Comparison of ENCODE assay signal across 1 cellular context in the genomic region with DNA sequence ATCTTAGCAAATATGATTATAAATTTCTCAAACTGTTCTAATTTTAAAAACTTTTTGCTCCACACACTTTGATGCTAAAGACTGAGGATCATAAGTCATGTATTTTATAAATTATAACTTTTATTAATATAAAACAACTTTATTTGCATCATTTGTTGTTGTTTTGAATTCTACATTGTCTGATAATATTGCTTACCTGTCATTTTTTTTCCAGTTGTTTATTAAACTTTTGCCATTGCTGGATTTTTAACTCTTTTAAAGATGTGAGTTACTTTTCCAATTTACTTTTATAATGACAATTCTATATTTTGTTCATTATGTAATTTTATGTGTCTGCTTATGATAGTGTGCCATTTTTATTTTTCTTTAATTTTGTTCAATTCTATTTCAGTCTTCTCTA.
TF ChIP-seq lines count a peak whose summit lies in the region.

No MANE protein-coding gene starts in this region.

TF ChIP-seq in HepG2, 621 proteins besides CTCF, POLR2A, EP300 and RAD21 (continued from another document):
- TF ChIP-seq MTERF4 (CRISPR knock-in tag; IDR thresholded peaks at IDR 0.05) (no peak), HOXA3 (CRISPR knock-in tag; IDR thresholded peaks at IDR 0.05) (no peak), HES4 (CRISPR knock-in tag; IDR thresholded peaks at IDR 0.05; ENCODE audit: borderline replicate concordance) (no peak), RFX3 (CRISPR knock-in tag; IDR thresholded peaks at IDR 0.05) (no peak), CBFB (CRISPR knock-in tag; IDR thresholded peaks at IDR 0.05) (no peak), STAT5B (CRISPR knock-in tag; IDR thresholded peaks at IDR 0.05) (no peak), MAFK (conservative IDR thresholded peaks at IDR 0.05 in 1 of 2, IDR thresholded peaks at IDR 0.05 in 1 of 2; ENCODE audit: low read length in 2 of 2) (peak; percentile 46 to 80; a peak in 3 of 4 replicates), MAFF (IDR thresholded peaks at IDR 0.05; ENCODE audit: low read depth, low read length) (peak; percentile 61; the same call in 1 of the 2 replicates)
- TF ChIP-seq, protein P1, sequence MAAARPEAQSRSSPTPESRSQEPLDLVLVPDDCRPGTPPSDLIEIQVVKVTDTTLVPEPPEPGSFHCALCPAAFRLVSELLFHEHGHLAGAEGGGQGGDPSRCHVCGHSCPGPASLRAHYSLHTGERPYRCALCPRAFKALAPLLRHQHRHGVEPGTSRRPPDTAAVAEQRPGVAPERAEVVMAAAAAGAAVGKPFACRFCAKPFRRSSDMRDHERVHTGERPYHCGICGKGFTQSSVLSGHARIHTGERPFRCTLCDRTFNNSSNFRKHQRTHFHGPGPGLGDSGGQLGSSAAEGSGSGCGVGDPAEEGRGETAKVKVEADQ (CRISPR knock-in tag; IDR thresholded peaks at IDR 0.05; ENCODE audit: borderline replicate concordance) = no peak
